ENCODE assay signal across 1 cellular context in genomic region chr6:33275795-33276580, GRCh38.
A peak's percentile ranks its signal among the peaks of the same experiment; 100 is the strongest.
TF ChIP-seq lines count a peak whose summit lies in the region.

No MANE protein-coding gene starts in this region.

TF ChIP-seq in WTC11, 78 proteins besides CTCF, POLR2A, EP300 and RAD21:
- TF ChIP-seq ZNF416 (CRISPR knock-in tag; IDR thresholded peaks at IDR 0.05) = 0 out of 2 replicates have a peak, but pooled peaks have one; percentile 15
